22 cellular contexts compared by ENCODE assay signal in the genomic region with DNA sequence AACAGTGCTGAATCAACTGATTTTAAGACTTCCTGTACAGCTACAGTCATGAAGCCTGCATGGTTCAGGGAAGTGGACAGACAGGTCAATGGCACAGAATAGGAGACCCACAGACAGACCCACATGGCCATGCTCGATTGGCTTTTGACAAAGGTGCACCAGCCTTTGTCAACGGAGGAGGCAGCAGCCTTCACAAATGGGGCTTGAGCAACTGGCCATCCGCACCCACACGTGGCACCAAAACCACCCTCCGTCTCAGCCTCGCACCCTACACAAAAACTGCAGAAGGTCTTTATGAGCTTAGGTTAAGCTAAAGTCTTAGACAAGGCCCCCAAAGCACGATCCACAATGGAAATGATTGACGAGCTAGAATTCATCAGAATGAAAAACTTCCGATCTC. TPM values are rescaled to one million over a fixed set of nuclear protein-coding genes. Genes with fewer than 3 reads are reported as not detected.
DNase-seq lines count a peak whose midpoint lies in the region; ATAC-seq and TF ChIP-seq lines count a peak whose summit lies in the region.
"Had no signal": no experiment of that assay in that cellular context is flagged by ENCODE, and none has a peak within 500 bp of the region (broad histone marks: within the 10 kb centered on the region; RNA-seq: fewer than 3 reads in every experiment).

No MANE protein-coding gene starts in this region.

- DNase-seq in cardiac septum (ENCODE audit: low spot score) (peak; percentile 44), heart left ventricle (no peak), RWPE2 (ENCODE audit: low spot score) (peak; percentile 37), type B pancreatic cell (ENCODE audit: extremely low spot score, unreplicated experiment) (peak; percentile 40), neuronal stem cell (ENCODE audit: low spot score) (no peak)
- DNase-seq: COR-L47, DMS53, HFFc6, KG1, MM.1S, NCI-H1417, NCI-H1694, NCI-H2029 treated with DMSO at 0.1 percent for 48 hours, NCI-H446 treated with DMSO at 0.1 percent for 48 hours, NCI-H526, RPMI8226, SHP77 treated with DMSO at 0.1 percent for 48 hours had no signal

- H3K36me3 Mint-ChIP-seq in type B pancreatic cell: peaks cover 4% of the 10 kb centered on the region

- no peaks in the 10 kb centered on the region for H3K27me3 Mint-ChIP-seq in type B pancreatic cell
- H3K27me3 Mint-ChIP-seq: CD4-positive, alpha-beta T cell had no signal

- no peak for ATAC-seq in heart left ventricle
- ATAC-seq in RWPE2 (ENCODE audit: low read depth): no peak
- no peak for ATAC-seq in GM18498 (IDR thresholded peaks at IDR 0.05; ENCODE audit: unreplicated experiment)

- H3K36me3 ChIP-seq in heart left ventricle (peaks cover 0 to 6% (median 0%) of the 10 kb centered on the region in 9 donors), RWPE2 (ENCODE audit: low read depth) (no peaks in the 10 kb centered on the region), iPS-20b (ENCODE audit: insufficient read depth, low read depth, low read length) (no peaks in the 10 kb centered on the region), neuronal stem cell (replicated peaks in 1 of 2; ENCODE audit: control insufficient read depth in 2 of 2, insufficient read depth in 2 of 2, low read length in 2 of 2) (no peaks in the 10 kb centered on the region)
- H3K36me3 ChIP-seq: HAP-1 had no signal

- H3K4me2 ChIP-seq in neuronal stem cell (ENCODE audit: insufficient read depth, low read length, poor library complexity, severe bottlenecking): no peak overlapping the region

- H2BK120ac ChIP-seq in neuronal stem cell (ENCODE audit: low read depth, low read length): no peak overlapping the region

- H3K4me3 ChIP-seq in heart left ventricle (no peak overlapping the region), RWPE2 (ENCODE audit: severe bottlenecking) (no peak overlapping the region), iPS-20b (ENCODE audit: low read length) (peak overlapping the region; percentile 1; the same call in 1 of the 2 replicates), neuronal stem cell (ENCODE audit: low read length in 2 of 2) (no peak overlapping the region)
- H3K4me3 ChIP-seq: BLaER1 treated with 17β-estradiol and CSF1 and Interleukin-3, amounts not matched to agents 10 nM and 100 nM; HAP-1 had no signal

- TF ChIP-seq POLR2A in heart left ventricle (IDR thresholded peaks at IDR 0.05): no peak

- no peak overlapping the region for H4K91ac ChIP-seq in neuronal stem cell (ENCODE audit: low read depth, low read length, poor library complexity)

- H3K18ac ChIP-seq in neuronal stem cell (ENCODE audit: low read length): no peak overlapping the region

- H2BK15ac ChIP-seq in neuronal stem cell (ENCODE audit: low read length): no peak overlapping the region

- 90 to 96% (median 92%) methylated on average over 4 to 9 of the region's 9 CpGs for WGBS in heart left ventricle, 4 donors
- WGBS in neuronal stem cell (ENCODE audit: extremely low coverage in 2 of 2, insufficient read length in 2 of 2, insufficient replicate concordance in 1 of 2), 2 donors: no CpG with 5 or more reads among the region's 9 CpGs

- H2AK5ac ChIP-seq in neuronal stem cell (ENCODE audit: low read depth, low read length): no peak overlapping the region

- H3K14ac ChIP-seq in neuronal stem cell (ENCODE audit: low read length): no peak overlapping the region

- H3K79me1 ChIP-seq in neuronal stem cell (ENCODE audit: low read depth, low read length): peaks cover 13% of the 10 kb centered on the region

- H3K23ac ChIP-seq in neuronal stem cell (ENCODE audit: low read depth, low read length, poor library complexity): no peak overlapping the region

- no peaks in the 10 kb centered on the region for H3K9me3 Mint-ChIP-seq in type B pancreatic cell
- H3K9me3 Mint-ChIP-seq: CD4-positive, alpha-beta T cell; HFFc6 had no signal

- no peak overlapping the region for H3K4ac ChIP-seq in neuronal stem cell (ENCODE audit: low read length)

- no peak overlapping the region for H2BK5ac ChIP-seq in neuronal stem cell (ENCODE audit: low read length)

- H3K27me3 ChIP-seq in heart left ventricle (no peaks in the 10 kb centered on the region), RWPE2 (ENCODE audit: insufficient read depth, poor library complexity, severe bottlenecking) (no peaks in the 10 kb centered on the region), iPS-20b (ENCODE audit: insufficient read depth, low read length) (peaks cover 4% of the 10 kb centered on the region; the same call in 1 of the 2 replicates), neuronal stem cell (ENCODE audit: control insufficient read depth in 3 of 3, insufficient read depth in 3 of 3, low read depth in 1 of 3, low read length in 3 of 3) (no peaks in the 10 kb centered on the region)
- H3K27me3 ChIP-seq: BLaER1 treated with 17β-estradiol and CSF1 and Interleukin-3, amounts not matched to agents 10 nM and 100 nM had no signal

- TF ChIP-seq CTCF in heart left ventricle (IDR thresholded peaks at IDR 0.05): no peak
- no peak for TF ChIP-seq CTCF in RWPE2 (IDR thresholded peaks at IDR 0.05; ENCODE audit: poor library complexity, severe bottlenecking)
- TF ChIP-seq CTCF in type B pancreatic cell (conservative IDR thresholded peaks at IDR 0.05): no peak

- intact Hi-C loops in cardiac septum (cut with DNase I) (no loop called here), heart left ventricle (cut with DNase I) (no loop called here)

- H3K9ac ChIP-seq in iPS-20b (ENCODE audit: low read depth, low read length) (no peak overlapping the region), neuronal stem cell (ENCODE audit: low read depth, low read length, poor library complexity) (no peak overlapping the region)

- H2AFZ ChIP-seq in neuronal stem cell (ENCODE audit: low read length): no peak overlapping the region

- H4K8ac ChIP-seq in neuronal stem cell (ENCODE audit: low read depth, low read length): no peak overlapping the region

- no peak overlapping the region for H2BK12ac ChIP-seq in neuronal stem cell (ENCODE audit: low read length)

- H3K9me3 ChIP-seq in heart left ventricle: no peaks in the 10 kb centered on the region
- no peaks in the 10 kb centered on the region for H3K9me3 ChIP-seq in RWPE2 (ENCODE audit: severe bottlenecking)
- no peaks in the 10 kb centered on the region for H3K9me3 ChIP-seq in iPS-20b (ENCODE audit: insufficient read depth, low read depth, low read length)
- H3K9me3 ChIP-seq in neuronal stem cell (replicated peaks in 1 of 2; ENCODE audit: control insufficient read depth in 2 of 2, insufficient read depth in 1 of 2, low read depth in 1 of 2, low read length in 2 of 2): peaks cover 5 to 7% of the 10 kb centered on the region in 2 donors
- H3K9me3 ChIP-seq: HAP-1 had no signal

- no peaks in the 10 kb centered on the region for H3K4me1 Mint-ChIP-seq in type B pancreatic cell (ENCODE audit: unreplicated experiment)

- H3K27ac ChIP-seq in heart left ventricle (no peak overlapping the region), RWPE2 (ENCODE audit: poor library complexity, severe bottlenecking) (no peak overlapping the region), iPS-20b (ENCODE audit: low read length) (no peak overlapping the region), neuronal stem cell (replicated peaks; ENCODE audit: low read length) (no peak overlapping the region)
- H3K27ac ChIP-seq: BLaER1 treated with 17β-estradiol and CSF1 and Interleukin-3, amounts not matched to agents 10 nM and 100 nM had no signal

- peaks cover 0 to 37% (median 13%) of the 10 kb centered on the region in 12 donors for H3K4me1 ChIP-seq in heart left ventricle
- no peaks in the 10 kb centered on the region for H3K4me1 ChIP-seq in RWPE2 (ENCODE audit: insufficient read depth, poor library complexity, severe bottlenecking)
- H3K4me1 ChIP-seq in iPS-20b (ENCODE audit: insufficient read depth, low read length): peaks cover 10% of the 10 kb centered on the region; the same call in 1 of the 2 replicates
- peaks cover 2 to 12% of the 10 kb centered on the region in 2 donors for H3K4me1 ChIP-seq in neuronal stem cell (ENCODE audit: control insufficient read depth in 2 of 2, insufficient read depth in 1 of 2, low read depth in 1 of 2, low read length in 2 of 2)

- no peak overlapping the region for H3K27ac Mint-ChIP-seq in type B pancreatic cell
- H3K27ac Mint-ChIP-seq: CD4-positive, alpha-beta T cell; HFFc6 had no signal

- H3K4me3 Mint-ChIP-seq in type B pancreatic cell: no peak overlapping the region
- H3K4me3 Mint-ChIP-seq: CD4-positive, alpha-beta T cell; HFFc6 had no signal

RNA-seq across cellular contexts. Expression of a gene that starts 59.5 kb away (rescaled TPM):
- 90.3 TPM for total RNA-seq in cardiac septum
- 100 to 1,000 TPM in 4 of 9 donors, 10 to 100 TPM in 5; 71.1 to 115 (median 87.6) TPM for total RNA-seq in heart left ventricle
- 100 to 1,000 TPM; 100 to 140 TPM for polyA plus RNA-seq in heart left ventricle
- total RNA-seq in type B pancreatic cell (ENCODE audit: low replicate concordance): 34.5 and 45.2 TPM in 2 replicates
- polyA plus RNA-seq in neuronal stem cell (2013, experiment 1 of 2): 44.5 TPM
- 42.3 TPM for polyA plus RNA-seq in neuronal stem cell (2013, experiment 2 of 2)

Comparison
In these comparisons a context has a peak if more than half of its experiments do, and no peak if none do; other contexts are left out.
1. DNase-seq: peak in cardiac septum (single experiment), RWPE2 (single experiment) and type B pancreatic cell (single experiment); none in heart left ventricle (0 of 5) and neuronal stem cell (single experiment).